ENCODE assay signal across 9 cellular contexts in the genomic region with DNA sequence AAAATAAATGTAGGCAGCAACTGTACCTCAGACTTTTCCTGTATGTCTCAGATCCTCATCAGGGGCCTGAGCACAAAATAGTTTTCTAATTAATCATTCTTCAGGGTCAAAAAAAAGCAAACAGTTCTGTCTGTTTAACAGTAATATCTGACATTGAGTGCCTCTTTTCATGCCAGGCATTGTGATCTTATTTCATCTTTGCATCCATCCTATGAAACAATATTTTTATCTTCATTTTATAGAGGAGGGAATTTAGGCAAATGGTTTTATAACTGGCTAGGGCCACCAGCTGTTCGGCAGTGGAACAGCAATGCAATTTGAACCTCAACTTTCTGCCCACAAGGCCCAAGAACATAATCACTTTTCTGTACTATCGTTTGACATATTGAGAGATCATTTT.
DNase-seq lines count a peak whose midpoint lies in the region; ATAC-seq, FAIRE-seq and TF ChIP-seq lines count a peak whose summit lies in the region.
"Had no signal": no experiment of that assay in that cellular context is flagged by ENCODE, and none has a peak within 500 bp of the region (broad histone marks: within the 10 kb centered on the region; RNA-seq: fewer than 3 reads in every experiment).

No MANE protein-coding gene starts in this region.

- DNase-seq in A549 (ENCODE audit: low read depth in 1 of 2, low spot score in 1 of 2) (peak in 1 of 2 experiments; percentile 28), RWPE1 (ENCODE audit: low spot score) (peak; percentile 4), fibroblast of the aortic adventitia (ENCODE audit: low read depth) (peak; percentile 49), SHP77 (lab: John Stamatoyannopoulos, UW) (no peak)
- DNase-seq in stimulated activated CD4-positive, alpha-beta T cell treated with anti-CD3 and anti-CD28 coated beads, Interleukin-1b, Interleukin-23, amount 100 ng/mL, for 48 hours: no peak
- DNase-seq: CD4-positive, CD25-positive, alpha-beta regulatory T cell had no signal

- no peak for TF ChIP-seq EP300 in A549 (IDR thresholded peaks at IDR 0.05)

- H3K9me3 ChIP-seq in A549: peaks cover 23% of the 10 kb centered on the region

- TF ChIP-seq POLR2A in A549 (IDR thresholded peaks at IDR 0.05; ENCODE audit: low read length): no peak

- no peak for FAIRE-seq in A549 (lab: Jason Lieb, UNC)

- H3K27ac ChIP-seq in A549 (peak overlapping the region; percentile 53 to 75; a peak in 5 of 6 replicates), RWPE1 (peak overlapping the region; percentile 58)

- H3K4me1 ChIP-seq in A549: peaks cover 23% of the 10 kb centered on the region

- H3K4me2 ChIP-seq in A549: peak overlapping the region; percentile 37

- whole genome bisulfite sequencing in A549 (ENCODE audit: missing lambda C conversion rate): 31% methylated on average over 2 of the region's 2 CpGs

- TF ChIP-seq CTCF in A549 (IDR thresholded peaks at IDR 0.05): peak; percentile 27; the same call in 1 of the 3 replicates
- peak; percentile 39; the same call in 1 of the 2 replicates for TF ChIP-seq CTCF in GM12875 (IDR thresholded peaks at IDR 0.05; ENCODE audit: borderline replicate concordance, insufficient read depth, low read depth, low read length)
- no peak for TF ChIP-seq CTCF in RWPE1 (conservative IDR thresholded peaks at IDR 0.05; ENCODE audit: low read depth)
- TF ChIP-seq CTCF in fibroblast of the aortic adventitia (IDR thresholded peaks at IDR 0.05; ENCODE audit: insufficient read depth, low read length): peak; percentile 76

- POLR2A ChIA-PET in A549 (lab: Yijun Ruan, JAX) (no interaction called here), RWPE1 (lab: Yijun Ruan, JAX; ENCODE audit: low non-redundant PET) (no interaction called here)

- peak; percentile 44 to 58; a peak in 3 of 5 replicates for TF ChIP-seq RAD21 in A549 (conservative IDR thresholded peaks at IDR 0.05 in 1 of 2, IDR thresholded peaks at IDR 0.05 in 1 of 2)

- ATAC-seq in A549 (peak in 1 of 2 experiments; percentile 48; a peak in 3 of 6 replicates), HG02798 (IDR thresholded peaks at IDR 0.05; ENCODE audit: poor library complexity, unreplicated experiment) (no peak), HG02763 (IDR thresholded peaks at IDR 0.05; ENCODE audit: unreplicated experiment) (no peak)

- CTCF ChIA-PET in A549 (lab: Yijun Ruan, JAX): interaction anchor here (0.7 to 1.5 kb wide), 4 partner anchors 20 to 259 kb away, joined by 3 read pairs; no protein-coding TSS in a partner anchor
- CTCF ChIA-PET in RWPE1 (lab: Yijun Ruan, JAX): no interaction called here

- H3K4me3 ChIP-seq in A549: no peak overlapping the region
- no peak overlapping the region for H3K4me3 ChIP-seq in GM12875 (ENCODE audit: low read depth, low read length)
- H3K4me3 ChIP-seq in fibroblast of the aortic adventitia (ENCODE audit: low read depth, low read length): no peak overlapping the region

TF ChIP-seq in A549, 52 proteins besides CTCF, POLR2A, EP300 and RAD21:
- TF ChIP-seq SMC3 (IDR thresholded peaks at IDR 0.05) (peak; percentile 43), TP53 (CRISPR knock-in tag; IDR thresholded peaks at IDR 0.05) (no peak)

Comparison
In these comparisons a context has a peak if more than half of its experiments do, and no peak if none do; other contexts are left out.
1. DNase-seq: peak in RWPE1 (single experiment) and fibroblast of the aortic adventitia (single experiment); none in stimulated activated CD4-positive, alpha-beta T cell treated with anti-CD3 and anti-CD28 coated beads, Interleukin-1b, Interleukin-23, amount 100 ng/mL, for 48 hours (single experiment) and SHP77 (0 of 2).